ENCODE assay signal across 8 cellular contexts in genomic region chr1:178501705-178502329, GRCh38.
DNase-seq lines count a peak whose midpoint lies in the region; ATAC-seq lines count a peak whose summit lies in the region.

No MANE protein-coding gene starts in this region.

- no peak for ATAC-seq in activated CD4-positive, CD25-positive, alpha-beta regulatory T cell treated with anti-CD3 and anti-CD28 coated beads, Interleukin-2, amount 50 U/mL, for 24 hours
- peak; percentile 82 for ATAC-seq in HG02610 (IDR thresholded peaks at IDR 0.05; ENCODE audit: unreplicated experiment)

- DNase-seq in activated CD4-positive, CD25-positive, alpha-beta regulatory T cell treated with anti-CD3 and anti-CD28 coated beads, Interleukin-2, amount 50 U/mL, for 72 hours = peak; percentile 63
- DNase-seq in NCI-H1092 (lab: John Stamatoyannopoulos, UW) (peak; percentile 59), T follicular helper cell (ENCODE audit: low read depth) (peak; percentile 4), caudate nucleus (lab: John Stamatoyannopoulos, UW) (peak in 46 of 61 donors; percentile 3 to 64 (median 32)), left kidney (ENCODE audit: low read depth, low spot score) (peak; percentile 87)
- peak; percentile 49 to 62 for DNase-seq in stimulated activated CD4-positive, alpha-beta T cell treated with anti-CD3 and anti-CD28 coated beads, Interleukin-4, amount 100 ng/mL, for 48 hours (ENCODE audit: low read depth in 2 of 2)

- H3K27ac ChIP-seq in caudate nucleus (ENCODE audit: low read depth, low read length) = no peak overlapping the region

Comparison
In these comparisons a context has a peak if more than half of its experiments do, and no peak if none do; other contexts are left out.
1. DNase-seq: peak in every context shown above with its lines; median percentile 87 in left kidney; 63 in activated CD4-positive, CD25-positive, alpha-beta regulatory T cell treated with anti-CD3 and anti-CD28 coated beads, Interleukin-2, amount 50 U/mL, for 72 hours; 59 in NCI-H1092; 56 in stimulated activated CD4-positive, alpha-beta T cell treated with anti-CD3 and anti-CD28 coated beads, Interleukin-4, amount 100 ng/mL, for 48 hours; 32 in caudate nucleus; 4 in T follicular helper cell.